ENCODE assay signal across 19 cellular contexts in genomic region chr2:216159646-216160045, GRCh38.
"Had no signal": no experiment of that assay in that cellular context is flagged by ENCODE, and none has a peak within 500 bp of the region (broad histone marks: within the 10 kb centered on the region; RNA-seq: fewer than 3 reads in every experiment).

No MANE protein-coding gene starts in this region.

- H3K4me3 Mint-ChIP-seq: activated CD4-positive, alpha-beta T cell treated with anti-CD3 and anti-CD28 coated beads, Interleukin-2, amount 10 ng/mL, durations not matched to agents 7 days and 5 days; activated naive CD4-positive, alpha-beta T cell treated with anti-CD3 and anti-CD28 coated beads for 36 hours; activated T-helper 17 cell treated with anti-CD3 and anti-CD28 coated beads, Interleukin-2, amount 50 U/mL, for 72 hours; stimulated activated naive B cell treated with anti-CD40 and anti-IgM and Interleukin-4, amounts not matched to agents 10 μg/mL and 1 μg/mL and 100 μg/mL, for 72 hours had no signal

- H3K27ac ChIP-seq: epithelial cell of prostate, uterus had no signal

- DNase-seq: activated CD4-positive, alpha-beta T cell treated with anti-CD3 and anti-CD28 coated beads, Interleukin-2, amount 10 ng/mL, durations not matched to agents 7 days and 5 days; activated CD8-positive, alpha-beta memory T cell treated with anti-CD3 and anti-CD28 coated beads, Interleukin-2, amount 50 U/mL, for 48 hours; activated naive CD4-positive, alpha-beta T cell treated with anti-CD3 and anti-CD28 coated beads for 36 hours; anterior cingulate cortex; cerebellar nuclear complex; dermis blood vessel endothelial cell; islet precursor cell; mammary epithelial cell; retina; stimulated activated CD4-positive, alpha-beta T cell treated with anti-CD3 and anti-CD28 coated beads, Interleukin-2, amount 100 ng/mL, for 48 hours; stimulated activated naive B cell treated with anti-CD40 and anti-IgM and Interleukin-4, amounts not matched to agents 10 μg/mL and 1 μg/mL and 100 μg/mL, for 72 hours; substantia nigra; SW 1271; T-helper 9 cell; uterus had no signal

- H3K9me3 ChIP-seq: tibial nerve, uterus had no signal

- H3K4me3 ChIP-seq: tibial nerve, uterus had no signal

- H3K27me3 Mint-ChIP-seq: activated CD4-positive, alpha-beta T cell treated with anti-CD3 and anti-CD28 coated beads, Interleukin-2, amount 10 ng/mL, durations not matched to agents 7 days and 5 days; activated T-helper 17 cell treated with anti-CD3 and anti-CD28 coated beads, Interleukin-2, amount 50 U/mL, for 72 hours; stimulated activated naive B cell treated with anti-CD40 and anti-IgM and Interleukin-4, amounts not matched to agents 10 μg/mL and 1 μg/mL and 100 μg/mL, for 72 hours had no signal

- H3K9me3 Mint-ChIP-seq: activated CD4-positive, alpha-beta T cell treated with anti-CD3 and anti-CD28 coated beads, Interleukin-2, amount 10 ng/mL, durations not matched to agents 7 days and 5 days; activated naive CD4-positive, alpha-beta T cell treated with anti-CD3 and anti-CD28 coated beads for 36 hours; activated T-helper 17 cell treated with anti-CD3 and anti-CD28 coated beads, Interleukin-2, amount 50 U/mL, for 72 hours; stimulated activated naive B cell treated with anti-CD40 and anti-IgM and Interleukin-4, amounts not matched to agents 10 μg/mL and 1 μg/mL and 100 μg/mL, for 72 hours had no signal

- ATAC-seq: activated T-helper 17 cell treated with anti-CD3 and anti-CD28 coated beads, Interleukin-2, amount 50 U/mL, for 72 hours; left lobe of liver; stimulated activated naive B cell treated with anti-CD40 and anti-IgM and Interleukin-4, amounts not matched to agents 10 μg/mL and 1 μg/mL and 100 μg/mL, for 72 hours had no signal

- H3K27ac Mint-ChIP-seq: activated CD4-positive, alpha-beta T cell treated with anti-CD3 and anti-CD28 coated beads, Interleukin-2, amount 10 ng/mL, durations not matched to agents 7 days and 5 days; activated naive CD4-positive, alpha-beta T cell treated with anti-CD3 and anti-CD28 coated beads for 36 hours; activated T-helper 17 cell treated with anti-CD3 and anti-CD28 coated beads, Interleukin-2, amount 50 U/mL, for 72 hours; stimulated activated naive B cell treated with anti-CD40 and anti-IgM and Interleukin-4, amounts not matched to agents 10 μg/mL and 1 μg/mL and 100 μg/mL, for 72 hours had no signal

- H3K36me3 ChIP-seq: uterus had no signal

- H3K4me1 ChIP-seq: uterus had no signal
